ENCODE assay signal across 8 cellular contexts in genomic region chr20:25246182-25246943, GRCh38. TPM values are rescaled to one million over a fixed set of nuclear protein-coding genes. Genes with fewer than 3 reads are reported as not detected.
DNase-seq lines count a peak whose midpoint lies in the region; ATAC-seq and TF ChIP-seq lines count a peak whose summit lies in the region.

No MANE protein-coding gene starts in this region.

- ATAC-seq in stimulated activated naive CD8-positive, alpha-beta T cell treated with anti-CD3 and anti-CD28 coated beads, Interleukin-15, Interleukin-2, amounts not matched to agents 100 U/mL and 50 U/mL, for 24 hours, result no peak
- ATAC-seq in HG03342 (IDR thresholded peaks at IDR 0.05; ENCODE audit: unreplicated experiment), result no peak
- no peak for ATAC-seq in left lobe of liver

- H3K27ac Mint-ChIP-seq in stimulated activated naive CD8-positive, alpha-beta T cell treated with anti-CD3 and anti-CD28 coated beads, Interleukin-15, Interleukin-2, amounts not matched to agents 100 ng/mL and 50 ng/mL, for 24 hours, result peak overlapping the region; percentile 31

- H3K4me3 ChIP-seq in fibroblast of the aortic adventitia (ENCODE audit: low read depth, low read length), result peak overlapping the region; percentile 72

- no peak for TF ChIP-seq CTCF in fibroblast of the aortic adventitia (IDR thresholded peaks at IDR 0.05; ENCODE audit: insufficient read depth, low read length)

- no peak for DNase-seq in stimulated activated naive CD8-positive, alpha-beta T cell treated with anti-CD3 and anti-CD28 coated beads, Interleukin-15, Interleukin-2, amounts not matched to agents 100 U/mL and 50 U/mL, for 24 hours
- DNase-seq in fibroblast of the aortic adventitia (ENCODE audit: low read depth), result no peak
- no peak for DNase-seq in SHP77 treated with DMSO at 0.1 percent for 48 hours (lab: John Stamatoyannopoulos, UW)
- no peak for DNase-seq in NCI-H510A (lab: John Stamatoyannopoulos, UW)
- no peak for DNase-seq in left lobe of liver (ENCODE audit: low spot score)

- peaks cover 4% of the 10 kb centered on the region for H3K36me3 Mint-ChIP-seq in stimulated activated naive CD8-positive, alpha-beta T cell treated with anti-CD3 and anti-CD28 coated beads, Interleukin-15, Interleukin-2, amounts not matched to agents 100 ng/mL and 50 ng/mL, for 24 hours (ENCODE audit: low read depth)

- H3K4me3 Mint-ChIP-seq in stimulated activated naive CD8-positive, alpha-beta T cell treated with anti-CD3 and anti-CD28 coated beads, Interleukin-15, Interleukin-2, amounts not matched to agents 100 ng/mL and 50 ng/mL, for 24 hours, result peak overlapping the region; percentile 93

- TF ChIP-seq POLR2A in Raji (IDR thresholded peaks at IDR 0.05; ENCODE audit: insufficient read depth, low read depth, low read length), result peak; percentile 26; the same call in 1 of the 2 replicates

- H3K9me3 Mint-ChIP-seq in stimulated activated naive CD8-positive, alpha-beta T cell treated with anti-CD3 and anti-CD28 coated beads, Interleukin-15, Interleukin-2, amounts not matched to agents 100 ng/mL and 50 ng/mL, for 24 hours, result no peaks in the 10 kb centered on the region

- H3K27me3 Mint-ChIP-seq in stimulated activated naive CD8-positive, alpha-beta T cell treated with anti-CD3 and anti-CD28 coated beads, Interleukin-15, Interleukin-2, amounts not matched to agents 100 ng/mL and 50 ng/mL, for 24 hours, result peaks cover 25% of the 10 kb centered on the region

- peaks cover 39% of the 10 kb centered on the region for H3K4me1 Mint-ChIP-seq in stimulated activated naive CD8-positive, alpha-beta T cell treated with anti-CD3 and anti-CD28 coated beads, Interleukin-15, Interleukin-2, amounts not matched to agents 100 ng/mL and 50 ng/mL, for 24 hours (ENCODE audit: low read depth)

RNA-seq across cellular contexts. Expression of gene PYGB, which starts 1.5 kb away (rescaled TPM):
- total RNA-seq in fibroblast of the aortic adventitia (ENCODE audit: low replicate concordance), result 87.8 and 203 TPM in 2 replicates
- 10.3 TPM for total RNA-seq in left lobe of liver

RNA-seq across cellular contexts. Expression of gene ENTPD6, which starts 50.9 kb away (rescaled TPM):
- 17.7 and 40.5 TPM in 2 replicates for total RNA-seq in fibroblast of the aortic adventitia (ENCODE audit: low replicate concordance)
- total RNA-seq in left lobe of liver, result 33.4 TPM
